33 cellular contexts compared by ENCODE assay signal in the genomic region with DNA sequence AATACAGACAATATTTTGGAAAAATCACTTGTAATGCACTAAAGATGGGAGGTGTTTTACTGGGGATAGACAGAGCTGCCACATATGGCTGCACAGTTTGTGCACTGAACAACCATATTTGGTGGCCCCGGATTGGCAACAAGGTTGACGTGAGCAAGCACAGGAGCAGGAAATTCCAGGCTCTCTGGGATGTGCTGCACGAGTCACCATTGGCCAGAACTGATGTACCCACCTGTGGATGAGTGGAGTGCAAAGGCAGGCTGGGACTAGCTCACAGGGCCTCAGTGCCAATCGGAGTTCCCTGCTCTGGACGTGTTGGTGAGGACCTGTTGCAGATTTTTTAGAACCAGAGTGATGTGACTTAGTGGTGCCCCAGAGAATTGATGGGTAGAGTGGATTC. TPM values are rescaled to one million over a fixed set of nuclear protein-coding genes. Genes with fewer than 3 reads are reported as not detected.
DNase-seq lines count a peak whose midpoint lies in the region; FAIRE-seq and TF ChIP-seq lines count a peak whose summit lies in the region.
"Had no signal": no experiment of that assay in that cellular context is flagged by ENCODE, and none has a peak within 500 bp of the region (broad histone marks: within the 10 kb centered on the region; RNA-seq: fewer than 3 reads in every experiment).

No MANE protein-coding gene starts in this region.

- no peak overlapping the region for H3K4me3 Mint-ChIP-seq in activated CD4-positive, alpha-beta T cell treated with anti-CD3 and anti-CD28 coated beads, Interleukin-2, amount 10 ng/mL, durations not matched to agents 7 days and 5 days
- H3K4me3 Mint-ChIP-seq in progenitor cell of endocrine pancreas (ENCODE audit: low read depth) = no peak overlapping the region
- H3K4me3 Mint-ChIP-seq: activated naive CD8-positive, alpha-beta T cell; central memory CD8-positive, alpha-beta T cell; H9; naive thymus-derived CD8-positive, alpha-beta T cell; stimulated activated naive CD8-positive, alpha-beta T cell treated with anti-CD3 and anti-CD28 coated beads, Interleukin-15, amount 100 ng/mL, for 72 hours had no signal

- TF ChIP-seq CTCF in epithelial cell of esophagus (IDR thresholded peaks at IDR 0.05; ENCODE audit: insufficient read depth, low read depth, low read length, missing control alignments) (no peak), progenitor cell of endocrine pancreas (IDR thresholded peaks at IDR 0.05; ENCODE audit: unreplicated experiment) (no peak), tibial artery (IDR thresholded peaks at IDR 0.05) (no peak)

- intact Hi-C loops in tibial artery (cut with DNase I; ENCODE audit: low total_unique reads) = no loop called here

- H3K36me3 ChIP-seq in tibial artery = peaks cover 0 to 3% (median 0%) of the 10 kb centered on the region in 3 donors
- H3K36me3 ChIP-seq: vagina had no signal

- no peaks in the 10 kb centered on the region for H3K9me3 Mint-ChIP-seq in activated CD4-positive, alpha-beta T cell treated with anti-CD3 and anti-CD28 coated beads, Interleukin-2, amount 10 ng/mL, durations not matched to agents 7 days and 5 days
- no peaks in the 10 kb centered on the region for H3K9me3 Mint-ChIP-seq in progenitor cell of endocrine pancreas (ENCODE audit: low read depth)
- H3K9me3 Mint-ChIP-seq: activated T-helper 2 cell treated with anti-CD3 and anti-CD28 coated beads, Interferon-gamma antibody, Interleukin-2, Interleukin-4, amounts not matched to agents 10 μg/mL and 5 μg/mL and 100 μg/mL, durations not matched to agents 14 hours and 24 hours and 36 hours; central memory CD8-positive, alpha-beta T cell; H9; naive thymus-derived CD8-positive, alpha-beta T cell; stimulated activated naive CD8-positive, alpha-beta T cell treated with anti-CD3 and anti-CD28 coated beads, Interleukin-15, amount 100 ng/mL, for 72 hours had no signal

- CTCF ChIA-PET in activated CD4-positive, alpha-beta T cell treated with anti-CD3 and anti-CD28 coated beads, Interleukin-2, amount 10 ng/mL, durations not matched to agents 7 days and 5 days (lab: Charles Lee) = no interaction called here
- CTCF ChIA-PET in HEK293T (lab: Yijun Ruan, JAX) = no interaction called here

- H3K27ac ChIP-seq in tibial artery = no peak overlapping the region
- H3K27ac ChIP-seq: SK-N-MC, skin epidermis, vagina had no signal

- POLR2A ChIA-PET in activated CD4-positive, alpha-beta T cell treated with anti-CD3 and anti-CD28 coated beads, Interleukin-2, amount 10 ng/mL, durations not matched to agents 7 days and 5 days (lab: Charles Lee) = no interaction called here
- POLR2A ChIA-PET in HEK293T (lab: Yijun Ruan, JAX) = no interaction called here

- DNase-seq in activated CD4-positive, alpha-beta T cell treated with anti-CD3 and anti-CD28 coated beads, Interleukin-2, amount 10 ng/mL, durations not matched to agents 7 days and 5 days = no peak
- DNase-seq in activated CD4-positive, alpha-beta T cell treated with anti-CD3 and anti-CD28 coated beads for 4 hours = no peak
- DNase-seq in RCC 7860 (ENCODE audit: low spot score) = peak; percentile 24
- peak; percentile 97 for DNase-seq in epithelial cell of esophagus (ENCODE audit: low read depth)
- DNase-seq in progenitor cell of endocrine pancreas (ENCODE audit: low spot score, unreplicated experiment) = no peak
- DNase-seq in tibial artery = no peak
- no peak for DNase-seq in HEK293T (ENCODE audit: extremely low spot score)
- DNase-seq in dermis blood vessel endothelial cell = no peak
- DNase-seq: activated CD8-positive, alpha-beta memory T cell treated with anti-CD3 and anti-CD28 coated beads, Interleukin-2, amount 50 U/mL, for 48 hours; glutamatergic neuron; H9; islet precursor cell; KBM-7; naive thymus-derived CD8-positive, alpha-beta T cell; NCI-H1436; NCI-H774; stimulated activated naive CD8-positive, alpha-beta T cell treated with anti-CD3 and anti-CD28 coated beads, Interleukin-15, amount 100 ng/mL, for 72 hours had no signal

- H3K36me3 Mint-ChIP-seq in activated CD4-positive, alpha-beta T cell treated with anti-CD3 and anti-CD28 coated beads, Interleukin-2, amount 10 ng/mL, durations not matched to agents 7 days and 5 days (ENCODE audit: low read depth) = peaks cover 30% of the 10 kb centered on the region
- peaks cover 4% of the 10 kb centered on the region for H3K36me3 Mint-ChIP-seq in progenitor cell of endocrine pancreas (ENCODE audit: insufficient read depth)

- H3K27ac Mint-ChIP-seq in activated CD4-positive, alpha-beta T cell treated with anti-CD3 and anti-CD28 coated beads, Interleukin-2, amount 10 ng/mL, durations not matched to agents 7 days and 5 days = peak overlapping the region; percentile 16
- H3K27ac Mint-ChIP-seq in progenitor cell of endocrine pancreas = peak overlapping the region; percentile 25

- no peak for FAIRE-seq in RCC 7860 (lab: Jason Lieb, UNC)
- FAIRE-seq: A204.1, astrocyte, endometrium, HTR-8/SVneo had no signal

- H3K4me3 ChIP-seq in epithelial cell of esophagus (ENCODE audit: low read length) (no peak overlapping the region), tibial artery (no peak overlapping the region)
- H3K4me3 ChIP-seq: SK-N-MC, skin epidermis, vagina had no signal

- H3K9me3 ChIP-seq in tibial artery = no peaks in the 10 kb centered on the region
- H3K9me3 ChIP-seq: vagina had no signal

- H3K4me1 Mint-ChIP-seq in activated CD4-positive, alpha-beta T cell treated with anti-CD3 and anti-CD28 coated beads, Interleukin-2, amount 10 ng/mL, durations not matched to agents 7 days and 5 days = peaks cover 36% of the 10 kb centered on the region
- peaks cover 51% of the 10 kb centered on the region for H3K4me1 Mint-ChIP-seq in progenitor cell of endocrine pancreas (ENCODE audit: low read depth)

- no peaks in the 10 kb centered on the region for H3K27me3 ChIP-seq in tibial artery
- H3K27me3 ChIP-seq: vagina had no signal

- no peaks in the 10 kb centered on the region for H3K27me3 Mint-ChIP-seq in activated CD4-positive, alpha-beta T cell treated with anti-CD3 and anti-CD28 coated beads, Interleukin-2, amount 10 ng/mL, durations not matched to agents 7 days and 5 days
- H3K27me3 Mint-ChIP-seq in progenitor cell of endocrine pancreas = no peaks in the 10 kb centered on the region
- H3K27me3 Mint-ChIP-seq: activated naive CD8-positive, alpha-beta T cell; central memory CD8-positive, alpha-beta T cell; naive thymus-derived CD8-positive, alpha-beta T cell; stimulated activated naive CD8-positive, alpha-beta T cell treated with anti-CD3 and anti-CD28 coated beads, Interleukin-15, amount 100 ng/mL, for 72 hours had no signal

- peaks cover 0 to 33% (median 11%) of the 10 kb centered on the region in 4 donors for H3K4me1 ChIP-seq in tibial artery

TF ChIP-seq in HEK293T, 16 proteins besides CTCF, POLR2A, EP300 and RAD21:
- TF ChIP-seq SP1 (IDR thresholded peaks at IDR 0.05) = no peak
- no peak for TF ChIP-seq ZNF384 (IDR thresholded peaks at IDR 0.05)
- no peak for TF ChIP-seq SUZ12 (IDR thresholded peaks at IDR 0.05)
- no peak for TF ChIP-seq NFRKB (IDR thresholded peaks at IDR 0.05)
- no peak for TF ChIP-seq HDGF (IDR thresholded peaks at IDR 0.05; ENCODE audit: borderline replicate concordance)
- TF ChIP-seq FOXA1 (IDR thresholded peaks at IDR 0.05) = no peak
TF ChIP-seq in HEK293T: peak in this region for 0.

RNA-seq across cellular contexts. Expression of a gene that starts 42.0 kb away (rescaled TPM):
- not detected for total RNA-seq in activated CD4-positive, alpha-beta T cell treated with anti-CD3 and anti-CD28 coated beads, Interleukin-2, amount 10 ng/mL, durations not matched to agents 7 days and 5 days
- not detected in 2 replicates for total RNA-seq in progenitor cell of endocrine pancreas
- not detected in 2 replicates for total RNA-seq in dermis blood vessel endothelial cell
- total RNA-seq: astrocyte; dermis microvascular lymphatic vessel endothelial cell; G401; H9; lower leg skin; osteocyte; renal cortical epithelial cell; T-helper 2 cell treated with Interferon-gamma antibody and Interleukin-4, amounts not matched to agents 100 ng/mL and 5 ng/mL, for 36 hours; vagina had no signal

Comparison
In these comparisons a context has a peak if more than half of its experiments do, and no peak if none do; other contexts are left out.
1. DNase-seq: peak in RCC 7860 (single experiment) and epithelial cell of esophagus (single experiment); none in activated CD4-positive, alpha-beta T cell treated with anti-CD3 and anti-CD28 coated beads, Interleukin-2, amount 10 ng/mL, durations not matched to agents 7 days and 5 days (single experiment), activated CD4-positive, alpha-beta T cell treated with anti-CD3 and anti-CD28 coated beads for 4 hours (0 of 2), progenitor cell of endocrine pancreas (single experiment), tibial artery (0 of 2), HEK293T (single experiment) and dermis blood vessel endothelial cell (single experiment).